In genomic region chr9:137756045-137756744, GRCh38 we compare ENCODE assay signal across 21 cellular contexts.
DNase-seq lines count a peak whose midpoint lies in the region; ATAC-seq lines count a peak whose summit lies in the region.
"Had no signal": no experiment of that assay in that cellular context is flagged by ENCODE, and none has a peak within 500 bp of the region (broad histone marks: within the 10 kb centered on the region; RNA-seq: fewer than 3 reads in every experiment).

No MANE protein-coding gene starts in this region.

- CTCF ChIA-PET in CD8-positive, alpha-beta memory T cell (lab: Charles Lee), result no interaction called here

- peaks cover 26% of the 10 kb centered on the region for H3K4me1 ChIP-seq in CD4-positive, CD25-positive, alpha-beta regulatory T cell (ENCODE audit: control insufficient read depth, insufficient read depth, low read length, poor library complexity, severe bottlenecking)
- peaks cover 5% of the 10 kb centered on the region for H3K4me1 ChIP-seq in CD8-positive, alpha-beta memory T cell (ENCODE audit: insufficient read depth, low read length)
- H3K4me1 ChIP-seq: BE2C, tibial artery had no signal

- H3K4me3 Mint-ChIP-seq in CD4-positive, CD25-positive, alpha-beta regulatory T cell, result peak overlapping the region in 1 of 4 donors; percentile 19
- peak overlapping the region in 2 of 7 donors; percentile 4 to 56 for H3K4me3 Mint-ChIP-seq in CD8-positive, alpha-beta memory T cell
- H3K4me3 Mint-ChIP-seq in activated T-helper 1 cell treated with anti-CD3 and anti-CD28 coated beads, Interleukin-12 subunit alpha, Interleukin-12 subunit beta, Interleukin-2, Interleukin-4 antibody, amounts not matched to agents 30 ng/mL and 10 ng/mL and 1 ng/mL, durations not matched to agents 14 hours and 24 hours and 36 hours, result no peak overlapping the region
- H3K4me3 Mint-ChIP-seq in natural killer cell treated with Interleukin-12 subunit alpha and Interleukin-12 subunit beta and Interleukin-15 and Interleukin-18, amount 100 ng/mL, for 72 hours, result no peak overlapping the region
- H3K4me3 Mint-ChIP-seq: activated CD4-positive, alpha-beta T cell treated with anti-CD3 and anti-CD28 coated beads for 36 hours had no signal

- no peak for ATAC-seq in CD4-positive, CD25-positive, alpha-beta regulatory T cell (ENCODE audit: low read depth in 2 of 2)
- no peak for ATAC-seq in natural killer cell treated with Interleukin-12 subunit alpha and Interleukin-12 subunit beta and Interleukin-15 and Interleukin-18, amount 100 ng/mL, for 72 hours
- ATAC-seq in HG02798 (IDR thresholded peaks at IDR 0.05; ENCODE audit: poor library complexity, unreplicated experiment), result no peak
- ATAC-seq: activated CD4-positive, alpha-beta T cell treated with anti-CD3 and anti-CD28 coated beads for 36 hours; foreskin keratinocyte; PC-3 had no signal

- H3K36me3 Mint-ChIP-seq in CD4-positive, CD25-positive, alpha-beta regulatory T cell, result peaks cover 64% of the 10 kb centered on the region
- peaks cover 44 to 91% (median 57%) of the 10 kb centered on the region in 3 donors for H3K36me3 Mint-ChIP-seq in CD8-positive, alpha-beta memory T cell
- H3K36me3 Mint-ChIP-seq in activated T-helper 1 cell treated with anti-CD3 and anti-CD28 coated beads, Interleukin-12 subunit alpha, Interleukin-12 subunit beta, Interleukin-2, Interleukin-4 antibody, amounts not matched to agents 30 ng/mL and 10 ng/mL and 1 ng/mL, durations not matched to agents 14 hours and 24 hours and 36 hours (ENCODE audit: low read depth), result peaks cover 84% of the 10 kb centered on the region
- peaks cover 23% of the 10 kb centered on the region for H3K36me3 Mint-ChIP-seq in natural killer cell treated with Interleukin-12 subunit alpha and Interleukin-12 subunit beta and Interleukin-15 and Interleukin-18, amount 100 ng/mL, for 72 hours

- no peaks in the 10 kb centered on the region for H3K27me3 Mint-ChIP-seq in CD4-positive, CD25-positive, alpha-beta regulatory T cell
- peaks cover 0 to 2% of the 10 kb centered on the region in 2 donors for H3K27me3 Mint-ChIP-seq in CD8-positive, alpha-beta memory T cell
- H3K27me3 Mint-ChIP-seq in activated T-helper 1 cell treated with anti-CD3 and anti-CD28 coated beads, Interleukin-12 subunit alpha, Interleukin-12 subunit beta, Interleukin-2, Interleukin-4 antibody, amounts not matched to agents 30 ng/mL and 10 ng/mL and 1 ng/mL, durations not matched to agents 14 hours and 24 hours and 36 hours (ENCODE audit: insufficient read depth), result no peaks in the 10 kb centered on the region
- no peaks in the 10 kb centered on the region for H3K27me3 Mint-ChIP-seq in natural killer cell treated with Interleukin-12 subunit alpha and Interleukin-12 subunit beta and Interleukin-15 and Interleukin-18, amount 100 ng/mL, for 72 hours
- H3K27me3 Mint-ChIP-seq: activated CD4-positive, alpha-beta T cell treated with anti-CD3 and anti-CD28 coated beads for 36 hours had no signal

- peaks cover 44% of the 10 kb centered on the region for H3K36me3 ChIP-seq in CD4-positive, CD25-positive, alpha-beta regulatory T cell (ENCODE audit: control insufficient read depth, insufficient read depth, low read length)
- H3K36me3 ChIP-seq in CD8-positive, alpha-beta memory T cell (ENCODE audit: insufficient read depth, low read length), result peaks cover 34% of the 10 kb centered on the region

- H3K4me1 Mint-ChIP-seq in CD4-positive, CD25-positive, alpha-beta regulatory T cell, result peaks cover 16 to 53% (median 40%) of the 10 kb centered on the region in 4 donors
- H3K4me1 Mint-ChIP-seq in CD8-positive, alpha-beta memory T cell, result peaks cover 30 to 48% (median 44%) of the 10 kb centered on the region in 3 donors
- H3K4me1 Mint-ChIP-seq in activated T-helper 1 cell treated with anti-CD3 and anti-CD28 coated beads, Interleukin-12 subunit alpha, Interleukin-12 subunit beta, Interleukin-2, Interleukin-4 antibody, amounts not matched to agents 30 ng/mL and 10 ng/mL and 1 ng/mL, durations not matched to agents 14 hours and 24 hours and 36 hours (ENCODE audit: low read depth), result peaks cover 34% of the 10 kb centered on the region
- H3K4me1 Mint-ChIP-seq in natural killer cell treated with Interleukin-12 subunit alpha and Interleukin-12 subunit beta and Interleukin-15 and Interleukin-18, amount 100 ng/mL, for 72 hours (ENCODE audit: low read depth in 2 of 2), result peaks cover 34 to 46% of the 10 kb centered on the region in 2 donors

- peak overlapping the region in 2 of 3 donors; percentile 15 to 91 for H3K27ac Mint-ChIP-seq in CD4-positive, CD25-positive, alpha-beta regulatory T cell
- peak overlapping the region in 7 of 8 donors; percentile 25 to 83 (median 64) for H3K27ac Mint-ChIP-seq in CD8-positive, alpha-beta memory T cell
- peak overlapping the region; percentile 13 for H3K27ac Mint-ChIP-seq in activated T-helper 1 cell treated with anti-CD3 and anti-CD28 coated beads, Interleukin-12 subunit alpha, Interleukin-12 subunit beta, Interleukin-2, Interleukin-4 antibody, amounts not matched to agents 30 ng/mL and 10 ng/mL and 1 ng/mL, durations not matched to agents 14 hours and 24 hours and 36 hours
- H3K27ac Mint-ChIP-seq in natural killer cell treated with Interleukin-12 subunit alpha and Interleukin-12 subunit beta and Interleukin-15 and Interleukin-18, amount 100 ng/mL, for 72 hours, result peak overlapping the region; percentile 65 to 86

- H3K9me3 ChIP-seq in CD4-positive, CD25-positive, alpha-beta regulatory T cell (ENCODE audit: control insufficient read depth in 2 of 2, low read length in 2 of 2), result peaks cover 5 to 7% of the 10 kb centered on the region in 2 experiments
- H3K9me3 ChIP-seq in CD8-positive, alpha-beta memory T cell (ENCODE audit: low read length), result no peaks in the 10 kb centered on the region
- H3K9me3 ChIP-seq: BE2C, SJSA1 had no signal

- no peak overlapping the region for H3K4me3 ChIP-seq in CD4-positive, CD25-positive, alpha-beta regulatory T cell (ENCODE audit: low read depth, low read length)
- no peak overlapping the region for H3K4me3 ChIP-seq in CD8-positive, alpha-beta memory T cell (ENCODE audit: low read length)
- H3K4me3 ChIP-seq: SJSA1, tibial artery had no signal

- intact Hi-C loops in activated T-helper 1 cell treated with anti-CD3 and anti-CD28 coated beads, Interleukin-12 subunit alpha, Interleukin-12 subunit beta, Interleukin-2, Interleukin-4 antibody, amounts not matched to agents 30 ng/mL and 10 ng/mL and 1 ng/mL, durations not matched to agents 14 hours and 24 hours and 36 hours (cut with micrococcal nuclease), result no loop called here

- no peak for DNase-seq in CD4-positive, CD25-positive, alpha-beta regulatory T cell
- DNase-seq in CD8-positive, alpha-beta memory T cell, result no peak
- DNase-seq in activated T-helper 1 cell treated with anti-CD3 and anti-CD28 coated beads, Interleukin-12 subunit alpha, Interleukin-12 subunit beta, Interleukin-2, Interleukin-4 antibody, amounts not matched to agents 30 ng/mL and 10 ng/mL and 1 ng/mL, durations not matched to agents 14 hours and 24 hours and 36 hours (ENCODE audit: low spot score), result no peak
- DNase-seq in natural killer cell treated with Interleukin-12 subunit alpha and Interleukin-12 subunit beta and Interleukin-15 and Interleukin-18, amount 100 ng/mL, for 72 hours (ENCODE audit: low spot score), result no peak
- DNase-seq in NCI-H2196 treated with DMSO at 0.1 percent for 48 hours (lab: John Stamatoyannopoulos, UW; ENCODE audit: unreplicated experiment), result no peak
- DNase-seq in activated CD4-positive, CD25-positive, alpha-beta regulatory T cell (lab: John Stamatoyannopoulos, UW), result no peak
- DNase-seq: activated CD4-positive, alpha-beta T cell treated with anti-CD3 and anti-CD28 coated beads for 36 hours; amygdala; BE2C; effector memory CD4-positive, alpha-beta T cell; foreskin keratinocyte; GOT3; KG1; NCI-H1048; NCI-H2107; PC-3; stimulated activated CD4-positive, alpha-beta T cell treated with anti-CD3 and anti-CD28 coated beads, Interleukin-4, amount 100 ng/mL, for 24 hours; tibial artery had no signal

- peak overlapping the region; percentile 73 for H3K27ac ChIP-seq in CD4-positive, CD25-positive, alpha-beta regulatory T cell (ENCODE audit: insufficient read depth, low read length, poor library complexity, severe bottlenecking)
- no peak overlapping the region for H3K27ac ChIP-seq in CD8-positive, alpha-beta memory T cell (ENCODE audit: low read depth, low read length)
- H3K27ac ChIP-seq: HL-60, SJSA1, tibial artery had no signal

- H3K9me3 Mint-ChIP-seq in CD4-positive, CD25-positive, alpha-beta regulatory T cell, result peaks cover 0 to 10% (median 0%) of the 10 kb centered on the region in 7 donors
- H3K9me3 Mint-ChIP-seq in CD8-positive, alpha-beta memory T cell, result peaks cover 0 to 8% (median 5%) of the 10 kb centered on the region in 5 donors
- peaks cover 20% of the 10 kb centered on the region for H3K9me3 Mint-ChIP-seq in activated T-helper 1 cell treated with anti-CD3 and anti-CD28 coated beads, Interleukin-12 subunit alpha, Interleukin-12 subunit beta, Interleukin-2, Interleukin-4 antibody, amounts not matched to agents 30 ng/mL and 10 ng/mL and 1 ng/mL, durations not matched to agents 14 hours and 24 hours and 36 hours
- peaks cover 7% of the 10 kb centered on the region for H3K9me3 Mint-ChIP-seq in natural killer cell treated with Interleukin-12 subunit alpha and Interleukin-12 subunit beta and Interleukin-15 and Interleukin-18, amount 100 ng/mL, for 72 hours

- POLR2A ChIA-PET in CD8-positive, alpha-beta memory T cell (lab: Charles Lee), result no interaction called here

- no peaks in the 10 kb centered on the region for H3K27me3 ChIP-seq in CD4-positive, CD25-positive, alpha-beta regulatory T cell (ENCODE audit: control insufficient read depth, insufficient read depth, low read length)
- H3K27me3 ChIP-seq in CD8-positive, alpha-beta memory T cell (ENCODE audit: insufficient read depth, low read length, poor library complexity, severe bottlenecking), result no peaks in the 10 kb centered on the region
- H3K27me3 ChIP-seq: BE2C, foreskin keratinocyte, SJSA1, tibial artery had no signal

Comparison
In these comparisons a context has a peak if more than half of its experiments do, and no peak if none do; other contexts are left out.
1. H3K27ac Mint-ChIP-seq: peak in every context shown above with its lines; median percentile 76 in natural killer cell treated with Interleukin-12 subunit alpha and Interleukin-12 subunit beta and Interleukin-15 and Interleukin-18, amount 100 ng/mL, for 72 hours; 64 in CD8-positive, alpha-beta memory T cell; 53 in CD4-positive, CD25-positive, alpha-beta regulatory T cell; 13 in activated T-helper 1 cell treated with anti-CD3 and anti-CD28 coated beads, Interleukin-12 subunit alpha, Interleukin-12 subunit beta, Interleukin-2, Interleukin-4 antibody, amounts not matched to agents 30 ng/mL and 10 ng/mL and 1 ng/mL, durations not matched to agents 14 hours and 24 hours and 36 hours.